In the genomic region with DNA sequence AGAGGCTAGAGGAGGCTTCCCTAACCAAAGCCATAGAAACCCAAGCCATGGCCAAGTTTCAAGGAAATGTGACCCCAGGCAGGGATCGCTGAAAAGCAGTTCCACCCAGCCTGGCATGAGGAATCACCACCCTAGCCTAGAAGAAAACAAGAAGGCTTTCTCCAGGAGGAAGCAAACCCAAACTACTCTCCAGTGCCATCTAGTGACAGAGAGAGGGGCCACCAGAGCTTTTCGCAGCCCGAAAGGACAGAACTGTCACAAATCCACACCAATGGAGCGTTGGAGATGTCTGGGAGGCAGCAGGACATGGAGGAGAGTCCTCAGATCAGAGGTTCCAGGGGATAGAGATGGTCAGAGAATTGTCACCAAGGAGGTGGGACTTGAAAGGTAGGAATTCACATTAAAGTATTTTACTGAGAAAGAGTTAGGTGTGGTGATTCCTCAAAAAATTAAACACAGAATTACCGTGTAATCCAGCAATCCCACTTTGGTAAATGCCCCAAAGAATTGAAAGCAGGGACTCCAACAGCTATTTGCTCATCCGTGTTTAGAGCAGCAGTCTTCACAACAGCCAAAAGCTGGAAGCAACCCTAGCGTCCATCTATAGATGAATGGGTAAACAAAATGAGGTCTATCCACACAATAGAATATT, we compare ENCODE assay signal across 9 cellular contexts.
DNase-seq lines count a peak whose midpoint lies in the region; ATAC-seq and TF ChIP-seq lines count a peak whose summit lies in the region.
"Had no signal": no experiment of that assay in that cellular context is flagged by ENCODE, and none has a peak within 500 bp of the region (broad histone marks: within the 10 kb centered on the region; RNA-seq: fewer than 3 reads in every experiment).

No MANE protein-coding gene starts in this region.

- H3K9me3 ChIP-seq in Caco-2 (no peaks in the 10 kb centered on the region), parathyroid adenoma (ENCODE audit: control insufficient read depth, low read length) (no peaks in the 10 kb centered on the region)

- TF ChIP-seq CTCF in Caco-2 (IDR thresholded peaks at IDR 0.05; ENCODE audit: insufficient read depth in 1 of 2, low read depth in 1 of 2, low read length in 1 of 2, severe bottlenecking in 1 of 2, unreplicated experiment in 1 of 2) (peak; percentile 77 to 92), parathyroid adenoma (IDR thresholded peaks at IDR 0.05) (peak; percentile 69)

- no peaks in the 10 kb centered on the region for H3K79me2 ChIP-seq in parathyroid adenoma

- H3K27ac Mint-ChIP-seq in Caco-2 (ENCODE audit: unreplicated experiment): no peak overlapping the region
- H3K27ac Mint-ChIP-seq in activated T-helper 2 cell treated with anti-CD3 and anti-CD28 coated beads, Interferon-gamma antibody, Interleukin-2, Interleukin-4, amounts not matched to agents 10 μg/mL and 5 μg/mL and 100 μg/mL, durations not matched to agents 14 hours and 24 hours and 36 hours: no peak overlapping the region
- H3K27ac Mint-ChIP-seq: T-helper 1 cell treated with Interleukin-12 subunit alpha and Interleukin-12 subunit beta and Interleukin-4 antibody, amounts not matched to agents 30 μg/mL and 1 μg/mL, for 36 hours had no signal

- no peaks in the 10 kb centered on the region for H3K36me3 Mint-ChIP-seq in Caco-2 (ENCODE audit: insufficient read depth, unreplicated experiment)
- H3K36me3 Mint-ChIP-seq in activated T-helper 2 cell treated with anti-CD3 and anti-CD28 coated beads, Interferon-gamma antibody, Interleukin-2, Interleukin-4, amounts not matched to agents 10 μg/mL and 5 μg/mL and 100 μg/mL, durations not matched to agents 14 hours and 24 hours and 36 hours (ENCODE audit: low read depth): no peaks in the 10 kb centered on the region

- ATAC-seq in HG02973 (IDR thresholded peaks at IDR 0.05; ENCODE audit: unreplicated experiment) (no peak), HG03571 (IDR thresholded peaks at IDR 0.05; ENCODE audit: unreplicated experiment) (no peak)

- BruUV-seq in Caco-2 (replicated peaks; lab: Mats Ljungman, UMichigan): no TSS peak

- no peak overlapping the region for H3K27ac ChIP-seq in parathyroid adenoma

- H3K9ac ChIP-seq in parathyroid adenoma: no peak overlapping the region

- DNase-seq in Caco-2 (peak; percentile 63 to 78), HT-29 (ENCODE audit: low spot score) (peak; percentile 72), OCI-M2 (lab: John Stamatoyannopoulos, UW; ENCODE audit: unreplicated experiment) (peak; percentile 1), germinal center (ENCODE audit: low spot score) (peak; percentile 75)
- DNase-seq in activated T-helper 2 cell treated with anti-CD3 and anti-CD28 coated beads, Interferon-gamma antibody, Interleukin-2, Interleukin-4, amounts not matched to agents 10 μg/mL and 5 μg/mL and 100 μg/mL, durations not matched to agents 14 hours and 24 hours and 36 hours (ENCODE audit: low spot score): peak; percentile 22

- no peak overlapping the region for H3K4me3 Mint-ChIP-seq in Caco-2 (ENCODE audit: unreplicated experiment)
- no peak overlapping the region for H3K4me3 Mint-ChIP-seq in activated T-helper 2 cell treated with anti-CD3 and anti-CD28 coated beads, Interferon-gamma antibody, Interleukin-2, Interleukin-4, amounts not matched to agents 10 μg/mL and 5 μg/mL and 100 μg/mL, durations not matched to agents 14 hours and 24 hours and 36 hours (ENCODE audit: low read depth)
- H3K4me3 Mint-ChIP-seq: T-helper 1 cell treated with Interleukin-12 subunit alpha and Interleukin-12 subunit beta and Interleukin-4 antibody, amounts not matched to agents 30 μg/mL and 1 μg/mL, for 36 hours had no signal

- no peak overlapping the region for H2AFZ ChIP-seq in parathyroid adenoma

- no peaks in the 10 kb centered on the region for H3K36me3 ChIP-seq in Caco-2 (ENCODE audit: control insufficient read depth, insufficient read depth, low read length)
- no peaks in the 10 kb centered on the region for H3K36me3 ChIP-seq in parathyroid adenoma (ENCODE audit: control insufficient read depth, insufficient read depth, low read length)

- H3K4me3 ChIP-seq in Caco-2 (ENCODE audit: low read depth, low read length) (no peak overlapping the region), parathyroid adenoma (ENCODE audit: low read depth, low read length) (no peak overlapping the region)

- intact Hi-C loops in Caco-2 (cut with micrococcal nuclease; ENCODE audit: unreplicated experiment): loop anchor here (1.0 kb wide), 1 partner anchor 121 kb away; no protein-coding TSS in a partner anchor
- intact Hi-C loops in activated T-helper 2 cell treated with anti-CD3 and anti-CD28 coated beads, Interferon-gamma antibody, Interleukin-2, Interleukin-4, amounts not matched to agents 10 μg/mL and 5 μg/mL and 100 μg/mL, durations not matched to agents 14 hours and 24 hours and 36 hours (cut with micrococcal nuclease): loop anchor here (1.0 kb wide), 2 partner anchors 121 to 276 kb away; no protein-coding TSS in a partner anchor

- no peak overlapping the region for H3K4me2 ChIP-seq in parathyroid adenoma (ENCODE audit: low read length)

- peaks cover 9% of the 10 kb centered on the region for H3K4me1 Mint-ChIP-seq in Caco-2 (ENCODE audit: low read depth, unreplicated experiment)
- H3K4me1 Mint-ChIP-seq in activated T-helper 2 cell treated with anti-CD3 and anti-CD28 coated beads, Interferon-gamma antibody, Interleukin-2, Interleukin-4, amounts not matched to agents 10 μg/mL and 5 μg/mL and 100 μg/mL, durations not matched to agents 14 hours and 24 hours and 36 hours (ENCODE audit: low read depth): peaks cover 3% of the 10 kb centered on the region

- POLR2A ChIA-PET in Caco-2 (lab: Charles Lee): no interaction called here

- H3K27me3 Mint-ChIP-seq in Caco-2 (ENCODE audit: insufficient read depth, unreplicated experiment): peaks cover 3% of the 10 kb centered on the region
- peaks cover 16% of the 10 kb centered on the region for H3K27me3 Mint-ChIP-seq in activated T-helper 2 cell treated with anti-CD3 and anti-CD28 coated beads, Interferon-gamma antibody, Interleukin-2, Interleukin-4, amounts not matched to agents 10 μg/mL and 5 μg/mL and 100 μg/mL, durations not matched to agents 14 hours and 24 hours and 36 hours (ENCODE audit: low read depth)

- H3K27me3 ChIP-seq in Caco-2 (replicated peaks; ENCODE audit: control insufficient read depth, insufficient read depth, low read length) (no peaks in the 10 kb centered on the region), parathyroid adenoma (ENCODE audit: control insufficient read depth, insufficient read depth, low read length) (no peaks in the 10 kb centered on the region)

- no peaks in the 10 kb centered on the region for H3K9me3 Mint-ChIP-seq in Caco-2 (ENCODE audit: unreplicated experiment)
- no peaks in the 10 kb centered on the region for H3K9me3 Mint-ChIP-seq in activated T-helper 2 cell treated with anti-CD3 and anti-CD28 coated beads, Interferon-gamma antibody, Interleukin-2, Interleukin-4, amounts not matched to agents 10 μg/mL and 5 μg/mL and 100 μg/mL, durations not matched to agents 14 hours and 24 hours and 36 hours
- H3K9me3 Mint-ChIP-seq: T-helper 1 cell treated with Interleukin-12 subunit alpha and Interleukin-12 subunit beta and Interleukin-4 antibody, amounts not matched to agents 30 μg/mL and 1 μg/mL, for 36 hours had no signal

- H3K4me1 ChIP-seq in Caco-2 (peaks cover 7% of the 10 kb centered on the region; the same call in 1 of the 2 replicates), parathyroid adenoma (no peaks in the 10 kb centered on the region)

- CTCF ChIA-PET in Caco-2 (lab: Charles Lee): interaction anchor here (0.6 to 1.5 kb wide), 7 partner anchors 9 to 1255 kb away, joined by 3 to 5 read pairs (median 3); no protein-coding TSS in a partner anchor

Comparison
In these comparisons a context has a peak if more than half of its experiments do, and no peak if none do; other contexts are left out.
1. DNase-seq: peak in every context shown above with its lines; median percentile 75 in germinal center; 72 in HT-29; 70 in Caco-2; 22 in activated T-helper 2 cell treated with anti-CD3 and anti-CD28 coated beads, Interferon-gamma antibody, Interleukin-2, Interleukin-4, amounts not matched to agents 10 μg/mL and 5 μg/mL and 100 μg/mL, durations not matched to agents 14 hours and 24 hours and 36 hours; 1 in OCI-M2.